In genomic region chr1:23979387-23980005, GRCh38 we compare ENCODE assay signal across 8 cellular contexts. TPM values are rescaled to one million over a fixed set of nuclear protein-coding genes. Genes with fewer than 3 reads are reported as not detected.
DNase-seq lines count a peak whose midpoint lies in the region; ATAC-seq, FAIRE-seq and TF ChIP-seq lines count a peak whose summit lies in the region.

No MANE protein-coding gene starts in this region.

- H3K36me3 ChIP-seq in keratinocyte (ENCODE audit: control insufficient read depth in 2 of 2, extremely low read depth in 1 of 2, insufficient read depth in 2 of 2, low read length in 2 of 2) (peaks cover 3 to 8% of the 10 kb centered on the region in 2 experiments), testis (ENCODE audit: low read depth, missing control alignments) (no peaks in the 10 kb centered on the region)

- H3K4me3 ChIP-seq in keratinocyte (ENCODE audit: control insufficient read depth in 2 of 3, extremely low read depth in 1 of 3, insufficient read depth in 2 of 3, low read depth in 1 of 3, low read length in 3 of 3) (peak overlapping the region; percentile 80 to 95 (median 93)), testis (peak overlapping the region; percentile 85 to 100)

- no peaks in the 10 kb centered on the region for H3K9me3 ChIP-seq in keratinocyte (ENCODE audit: control insufficient read depth, low read depth, low read length)
- H3K9me3 ChIP-seq in testis, result no peaks in the 10 kb centered on the region

- no peak for TF ChIP-seq POLR2A in testis (IDR thresholded peaks at IDR 0.05)

- peaks cover 3% of the 10 kb centered on the region for H4K20me1 ChIP-seq in keratinocyte (ENCODE audit: control insufficient read depth, extremely low read depth, insufficient read depth, low read length)

- dilution Hi-C loops in keratinocyte (cut with MboI; ENCODE audit: extremely low pct_ligation_motif_present, low sequenced_read_pairs), result no loop called here

- peaks cover 57% of the 10 kb centered on the region for H3K79me2 ChIP-seq in keratinocyte (ENCODE audit: control insufficient read depth, insufficient read depth, low read length)

- peak overlapping the region; percentile 97 to 98 for H3K27ac Mint-ChIP-seq in activated naive CD4-positive, alpha-beta T cell treated with anti-CD3 and anti-CD28 coated beads, Interleukin-2, amount 50 U/mL, for 72 hours

- H3K27ac ChIP-seq in keratinocyte (ENCODE audit: control insufficient read depth, insufficient read depth, low read length) (peak overlapping the region; percentile 93), testis (peak overlapping the region; percentile 94 to 100)

- peak overlapping the region; percentile 84 for H3K4me2 ChIP-seq in keratinocyte (ENCODE audit: control insufficient read depth, extremely low read depth, insufficient read depth, low read depth, low read length)

- WGBS in testis, 2 donors, result 0% methylated on average over 29 of the region's 29 CpGs

- no peaks in the 10 kb centered on the region for H3K27me3 ChIP-seq in keratinocyte (ENCODE audit: control insufficient read depth, extremely low read depth, insufficient read depth, low read length)
- H3K27me3 ChIP-seq in testis, result no peaks in the 10 kb centered on the region

- peaks cover 25% of the 10 kb centered on the region for H3K4me1 ChIP-seq in keratinocyte (ENCODE audit: control insufficient read depth, extremely low read depth, insufficient read depth, low read length)
- H3K4me1 ChIP-seq in testis, result peaks cover 37% of the 10 kb centered on the region

- H2AFZ ChIP-seq in keratinocyte (ENCODE audit: control insufficient read depth, low read length), result no peak overlapping the region

- no peak for FAIRE-seq in keratinocyte (lab: Jason Lieb, UNC)

- no peak for DNase-seq in activated T-cell treated with anti-CD3 and anti-CD28 coated beads, Interleukin-2, amount 50 U/mL, for 4 hours
- DNase-seq in activated T-cell treated with anti-CD3 and anti-CD28 coated beads, Interleukin-2, amount 50 U/mL, for 48 hours, result no peak
- no peak for DNase-seq in activated naive CD4-positive, alpha-beta T cell treated with anti-CD3 and anti-CD28 coated beads, Interleukin-2, amount 50 U/mL, for 72 hours (ENCODE audit: low spot score in 2 of 2)
- no peak for DNase-seq in keratinocyte (ENCODE audit: low read depth, low spot score)
- DNase-seq in testis, result no peak
- DNase-seq in activated CD4-positive, CD25-positive, alpha-beta regulatory T cell (lab: John Stamatoyannopoulos, UW), result no peak
- DNase-seq in mucosa of gallbladder (ENCODE audit: low spot score), result no peak

- H3K4me1 Mint-ChIP-seq in activated T-cell treated with anti-CD3 and anti-CD28 coated beads, Interleukin-2, amount 50 U/mL, for 4 hours (ENCODE audit: low read depth), result peaks cover 44% of the 10 kb centered on the region

- peak overlapping the region; percentile 100 for H3K4me3 Mint-ChIP-seq in activated T-cell treated with anti-CD3 and anti-CD28 coated beads, Interleukin-2, amount 50 U/mL, for 4 hours

- intact Hi-C loops in testis (cut with DNase I; ENCODE audit: low total_unique reads), result loop anchor here (10.0 kb wide), 1 partner anchor 45 kb away; no protein-coding TSS in a partner anchor

- no peaks in the 10 kb centered on the region for H3K9me3 Mint-ChIP-seq in activated T-cell treated with anti-CD3 and anti-CD28 coated beads, Interleukin-2, amount 50 U/mL, for 4 hours
- no peaks in the 10 kb centered on the region for H3K9me3 Mint-ChIP-seq in activated naive CD4-positive, alpha-beta T cell treated with anti-CD3 and anti-CD28 coated beads, Interleukin-2, amount 50 U/mL, for 72 hours

- H3K9ac ChIP-seq in keratinocyte (ENCODE audit: control insufficient read depth, extremely low read depth, insufficient read depth, low read length), result peak overlapping the region; percentile 98

- peaks cover 25% of the 10 kb centered on the region for H3K36me3 Mint-ChIP-seq in activated T-cell treated with anti-CD3 and anti-CD28 coated beads, Interleukin-2, amount 50 U/mL, for 4 hours (ENCODE audit: insufficient read depth)
- H3K36me3 Mint-ChIP-seq in activated naive CD4-positive, alpha-beta T cell treated with anti-CD3 and anti-CD28 coated beads, Interleukin-2, amount 50 U/mL, for 72 hours, result peaks cover 37 to 48% of the 10 kb centered on the region in 2 donors

- TF ChIP-seq CTCF in keratinocyte (optimal IDR thresholded peaks at IDR 0.05 in 1 of 3, IDR thresholded peaks at IDR 0.05 in 1 of 3, conservative IDR thresholded peaks at IDR 0.05 in 1 of 3; ENCODE audit: extremely low read depth in 1 of 3, insufficient read depth in 2 of 3, low read length in 3 of 3) (no peak), testis (IDR thresholded peaks at IDR 0.05) (no peak)

- no peak for ATAC-seq in activated T-cell treated with anti-CD3 and anti-CD28 coated beads, Interleukin-2, amount 50 U/mL, for 4 hours
- ATAC-seq in activated naive CD4-positive, alpha-beta T cell treated with anti-CD3 and anti-CD28 coated beads, Interleukin-2, amount 50 U/mL, for 72 hours, result no peak
- ATAC-seq in GM19397 (IDR thresholded peaks at IDR 0.05; ENCODE audit: unreplicated experiment), result no peak

- H3K9me1 ChIP-seq in keratinocyte (ENCODE audit: control insufficient read depth, extremely low read depth, insufficient read depth, low read length), result no peaks in the 10 kb centered on the region

- H3K27me3 Mint-ChIP-seq in activated T-cell treated with anti-CD3 and anti-CD28 coated beads, Interleukin-2, amount 50 U/mL, for 4 hours (ENCODE audit: low read depth), result no peaks in the 10 kb centered on the region

RNA-seq across cellular contexts. Expression of gene SRSF10, which starts 0.6 kb away (rescaled TPM):
- 100 to 1,000 TPM; 238 to 250 (median 241) TPM for total RNA-seq in activated T-cell treated with anti-CD3 and anti-CD28 coated beads, Interleukin-2, amount 50 U/mL, for 4 hours
- total RNA-seq in activated naive CD4-positive, alpha-beta T cell treated with anti-CD3 and anti-CD28 coated beads, Interleukin-2, amount 50 U/mL, for 72 hours, result 100 to 1,000 TPM; 202 to 226 TPM
- polyA plus RNA-seq in keratinocyte, result 68.4 to 116 TPM (median 75.2 TPM) in 3 replicates
- polyA plus RNA-seq in keratinocyte (2011; ENCODE audit: low read depth), result 63.3 TPM
- polyA plus RNA-seq in keratinocyte (2011; cell fraction: cytosol; rRNA removed), result 54.1 and 86.8 TPM in 2 replicates
- polyA plus RNA-seq in keratinocyte (2011; cell fraction: nucleus; rRNA removed), result 83.2 and 110 TPM in 2 replicates
- 37.8 and 68.9 TPM in 2 replicates for polyA plus RNA-seq in keratinocyte (2012; ENCODE audit: low replicate concordance)
- polyA minus RNA-seq in keratinocyte, result 25.7 to 97.1 TPM (median 43.6 TPM) in 3 replicates
- 43.4 TPM for polyA minus RNA-seq in keratinocyte (2011; cell fraction: cytosol; rRNA and poly(A)+ RNA removed)
- 50.1 and 65.9 TPM in 2 replicates for polyA minus RNA-seq in keratinocyte (2011; cell fraction: nucleus; rRNA and poly(A)+ RNA removed)
- total RNA-seq in testis, result 100 to 1,000 TPM; 124 to 141 TPM
- polyA plus RNA-seq in testis (ENCODE audit: insufficient read depth, low read depth, low replicate concordance), result 113 TPM
- total RNA-seq in mucosa of gallbladder, result 78.9 TPM

RNA-seq across cellular contexts. Expression of gene PNRC2, which starts 19.9 kb away (rescaled TPM):
- total RNA-seq in activated T-cell treated with anti-CD3 and anti-CD28 coated beads, Interleukin-2, amount 50 U/mL, for 4 hours, result 100 to 1,000 TPM; 168 to 179 (median 168) TPM
- total RNA-seq in activated naive CD4-positive, alpha-beta T cell treated with anti-CD3 and anti-CD28 coated beads, Interleukin-2, amount 50 U/mL, for 72 hours, result 100 to 1,000 TPM; 121 to 137 TPM
- polyA plus RNA-seq in keratinocyte, result 62.7 to 87.1 TPM (median 74.3 TPM) in 3 replicates
- polyA plus RNA-seq in keratinocyte (2011; ENCODE audit: low read depth), result 342 TPM
- 44.9 and 66.7 TPM in 2 replicates for polyA plus RNA-seq in keratinocyte (2011; cell fraction: cytosol; rRNA removed)
- polyA plus RNA-seq in keratinocyte (2011; cell fraction: nucleus; rRNA removed), result 69.6 and 101 TPM in 2 replicates
- 63.3 and 67.1 TPM in 2 replicates for polyA plus RNA-seq in keratinocyte (2012; ENCODE audit: low replicate concordance)
- 9.2 to 66.4 TPM (median 56.3 TPM) in 3 replicates for polyA minus RNA-seq in keratinocyte
- polyA minus RNA-seq in keratinocyte (2011; cell fraction: cytosol; rRNA and poly(A)+ RNA removed), result 60.0 TPM
- polyA minus RNA-seq in keratinocyte (2011; cell fraction: nucleus; rRNA and poly(A)+ RNA removed), result 34.6 and 41.4 TPM in 2 replicates
- 10 to 100 TPM; 61.5 to 68.1 TPM for total RNA-seq in testis
- polyA plus RNA-seq in testis (ENCODE audit: insufficient read depth, low read depth, low replicate concordance), result 57.7 TPM
- total RNA-seq in mucosa of gallbladder, result 153 TPM
